Comparison of ENCODE assay signal across 8 cellular contexts in the genomic region with DNA sequence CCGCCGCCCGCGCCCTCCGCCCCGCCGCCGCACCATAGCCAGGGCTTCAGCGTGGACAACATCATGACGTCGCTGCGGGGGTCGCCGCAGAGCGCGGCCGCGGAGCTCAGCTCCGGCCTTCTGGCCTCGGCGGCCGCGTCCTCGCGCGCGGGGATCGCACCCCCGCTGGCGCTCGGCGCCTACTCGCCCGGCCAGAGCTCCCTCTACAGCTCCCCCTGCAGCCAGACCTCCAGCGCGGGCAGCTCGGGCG. TPM values are rescaled to one million over a fixed set of nuclear protein-coding genes. Genes with fewer than 3 reads are reported as not detected.
DNase-seq lines count a peak whose midpoint lies in the region; ATAC-seq, FAIRE-seq and TF ChIP-seq lines count a peak whose summit lies in the region.

No MANE protein-coding gene starts in this region.

- TF ChIP-seq EP300 in A549 (IDR thresholded peaks at IDR 0.05) = no peak

- ATAC-seq in A549 = peak; percentile 13 to 58; a peak in 3 of 6 replicates
- ATAC-seq in WTC11 = peak; percentile 1; the same call in 1 of the 2 replicates
- ATAC-seq in HG03196 (IDR thresholded peaks at IDR 0.05; ENCODE audit: unreplicated experiment) = no peak
- no peak for ATAC-seq in GM19463 (IDR thresholded peaks at IDR 0.05; ENCODE audit: unreplicated experiment)

- peak overlapping the region; percentile 99 for H3K4me2 ChIP-seq in A549

- TF ChIP-seq CTCF in A549 (IDR thresholded peaks at IDR 0.05) (peak; percentile 43), GM12865 (IDR thresholded peaks at IDR 0.05; ENCODE audit: insufficient read depth, low read depth, low read length, missing control alignments) (peak; percentile 10), WTC11 (IDR thresholded peaks at IDR 0.05) (no peak)

- DNase-seq in A549 (ENCODE audit: low read depth in 1 of 2, low spot score in 1 of 2) = peak in 1 of 2 experiments; percentile 40
- DNase-seq in GM12865 (ENCODE audit: low read depth) = no peak
- DNase-seq in WTC11 (ENCODE audit: low spot score) = peak; percentile 53
- peak; percentile 59 for DNase-seq in left kidney (ENCODE audit: low read depth, low spot score)
- no peak for DNase-seq in H4 (ENCODE audit: low spot score)
- DNase-seq in superior temporal gyrus (ENCODE audit: extremely low spot score) = no peak

- no peak for TF ChIP-seq RAD21 in A549 (conservative IDR thresholded peaks at IDR 0.05 in 1 of 2, IDR thresholded peaks at IDR 0.05 in 1 of 2)

- POLR2A ChIA-PET in A549 (lab: Yijun Ruan, JAX) = interaction anchor here (1.0 kb wide), 1 partner anchor 13 kb away, joined by 3 read pairs; no protein-coding TSS in a partner anchor
- POLR2A ChIA-PET in WTC11 (lab: Charles Lee) = no interaction called here

- no CpG with 5 or more reads among the region's 38 CpGs for WGBS in A549 (ENCODE audit: missing lambda C conversion rate)

- peak overlapping the region; percentile 88 to 99 for H3K27ac ChIP-seq in A549

- CTCF ChIA-PET in A549 (lab: Yijun Ruan, JAX) = interaction anchor here (0.6 to 2.7 kb wide), 14 partner anchors 9 to 1023 kb away, joined by 3 to 12 read pairs (median 5); no protein-coding TSS in a partner anchor
- CTCF ChIA-PET in WTC11 (lab: Charles Lee) = interaction anchor here (0.7 to 1.0 kb wide), 4 partner anchors 13 to 215 kb away, joined by 3 to 5 read pairs (median 3); no protein-coding TSS in a partner anchor

- peaks cover 37% of the 10 kb centered on the region for H3K4me1 Mint-ChIP-seq in WTC11

- H3K4me3 Mint-ChIP-seq in WTC11 = no peak overlapping the region

- H3K27me3 Mint-ChIP-seq in WTC11 (ENCODE audit: low read depth) = peaks cover 85% of the 10 kb centered on the region

- no peaks in the 10 kb centered on the region for H3K36me3 Mint-ChIP-seq in WTC11

- no peaks in the 10 kb centered on the region for H3K9me3 Mint-ChIP-seq in WTC11

- no peak overlapping the region for H3K27ac Mint-ChIP-seq in WTC11

- H3K4me3 ChIP-seq in A549 (peak overlapping the region; percentile 83), GM12865 (ENCODE audit: low read depth, low read length) (no peak overlapping the region)

- H3K9me3 ChIP-seq in A549 = no peaks in the 10 kb centered on the region

- H3K4me1 ChIP-seq in A549 = peaks cover 13% of the 10 kb centered on the region; the same call in 2 of the 3 replicates

- TF ChIP-seq POLR2A in A549 (IDR thresholded peaks at IDR 0.05; ENCODE audit: low read length) = no peak

- FAIRE-seq in A549 (lab: Jason Lieb, UNC) = no peak

TF ChIP-seq in A549, 52 proteins besides CTCF, POLR2A, EP300 and RAD21:
- TF ChIP-seq SMC3 (IDR thresholded peaks at IDR 0.05) (no peak), BCL3 (IDR thresholded peaks at IDR 0.05) (no peak), RFX5 (IDR thresholded peaks at IDR 0.05) (no peak), PHF8 (IDR thresholded peaks at IDR 0.05; ENCODE audit: borderline replicate concordance, low read depth) (no peak), ZNF302 (CRISPR knock-in tag; IDR thresholded peaks at IDR 0.05) (no peak), HDAC2 (IDR thresholded peaks at IDR 0.05) (no peak)

TF ChIP-seq in WTC11, 78 proteins besides CTCF, POLR2A, EP300 and RAD21:
- TF ChIP-seq JAZF1 (CRISPR knock-in tag; IDR thresholded peaks at IDR 0.05) (no peak), PRRX2 (CRISPR knock-in tag; IDR thresholded peaks at IDR 0.05) (no peak), NR1H2 (CRISPR knock-in tag; IDR thresholded peaks at IDR 0.05) (no peak), ZMAT4 (CRISPR knock-in tag; IDR thresholded peaks at IDR 0.05) (no peak), ZNF219 (CRISPR knock-in tag; IDR thresholded peaks at IDR 0.05; ENCODE audit: borderline replicate concordance) (no peak), ATF2 (CRISPR knock-in tag; IDR thresholded peaks at IDR 0.05; ENCODE audit: borderline replicate concordance, low read depth) (no peak), NFYB (CRISPR knock-in tag; conservative IDR thresholded peaks at IDR 0.05; ENCODE audit: low read depth) (no peak), SMAD3 (CRISPR knock-in tag; IDR thresholded peaks at IDR 0.05; ENCODE audit: borderline replicate concordance) (no peak)
- TF ChIP-seq, protein P1, sequence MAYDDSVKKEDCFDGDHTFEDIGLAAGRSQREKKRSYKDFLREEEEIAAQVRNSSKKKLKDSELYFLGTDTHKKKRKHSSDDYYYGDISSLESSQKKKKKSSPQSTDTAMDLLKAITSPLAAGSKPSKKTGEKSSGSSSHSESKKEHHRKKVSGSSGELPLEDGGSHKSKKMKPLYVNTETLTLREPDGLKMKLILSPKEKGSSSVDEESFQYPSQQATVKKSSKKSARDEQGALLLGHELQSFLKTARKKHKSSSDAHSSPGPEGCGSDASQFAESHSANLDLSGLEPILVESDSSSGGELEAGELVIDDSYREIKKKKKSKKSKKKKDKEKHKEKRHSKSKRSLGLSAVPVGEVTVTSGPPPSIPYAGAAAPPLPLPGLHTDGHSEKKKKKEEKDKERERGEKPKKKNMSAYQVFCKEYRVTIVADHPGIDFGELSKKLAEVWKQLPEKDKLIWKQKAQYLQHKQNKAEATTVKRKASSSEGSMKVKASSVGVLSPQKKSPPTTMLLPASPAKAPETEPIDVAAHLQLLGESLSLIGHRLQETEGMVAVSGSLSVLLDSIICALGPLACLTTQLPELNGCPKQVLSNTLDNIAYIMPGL (CRISPR knock-in tag; IDR thresholded peaks at IDR 0.05) = no peak
- TF ChIP-seq, protein P2, sequence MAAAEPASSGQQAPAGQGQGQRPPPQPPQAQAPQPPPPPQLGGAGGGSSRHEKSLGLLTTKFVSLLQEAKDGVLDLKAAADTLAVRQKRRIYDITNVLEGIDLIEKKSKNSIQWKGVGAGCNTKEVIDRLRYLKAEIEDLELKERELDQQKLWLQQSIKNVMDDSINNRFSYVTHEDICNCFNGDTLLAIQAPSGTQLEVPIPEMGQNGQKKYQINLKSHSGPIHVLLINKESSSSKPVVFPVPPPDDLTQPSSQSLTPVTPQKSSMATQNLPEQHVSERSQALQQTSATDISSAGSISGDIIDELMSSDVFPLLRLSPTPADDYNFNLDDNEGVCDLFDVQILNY (CRISPR knock-in tag; IDR thresholded peaks at IDR 0.05) = no peak

RNA-seq across cellular contexts. Expression of gene FOXC1, which starts 1.5 kb away (rescaled TPM):
- polyA plus RNA-seq in A549 (2011; rRNA removed) (3.7 and 4.7 TPM in 2 replicates), A549 (2017; fragmentation: RNase III; extraction: RNeasy Plus Mini Kit Qiagen cat#74134 plus additional on column Dnase treatment) (3.0 to 3.4 TPM (median 3.3 TPM) in 3 replicates)
- polyA plus RNA-seq in A549 (2012; cell fraction: cytosol; rRNA removed) = 2.7 and 3.8 TPM in 2 replicates
- 3.3 and 5.3 TPM in 2 replicates for polyA plus RNA-seq in A549 (2012; cell fraction: nucleus; rRNA removed)
- polyA minus RNA-seq in A549 (2011; rRNA and poly(A)+ RNA removed) = 1.6 and 2.7 TPM in 2 replicates
- total RNA-seq in WTC11 (2021) = 6.1 to 10.7 TPM (median 7.2 TPM) in 3 replicates
- total RNA-seq in H4 (2014; rRNA removed; shearing (Covaris generic)) = 4.8 and 4.9 TPM in 2 replicates

Comparison
In these comparisons a context has a peak if more than half of its experiments do, and no peak if none do; other contexts are left out.
1. ATAC-seq: peak in A549 (2 of 2) and WTC11 (single experiment); none in HG03196 (single experiment) and GM19463 (single experiment).
2. DNase-seq: peak in WTC11 (single experiment) and left kidney (single experiment); none in GM12865 (single experiment), H4 (single experiment) and superior temporal gyrus (single experiment).
3. Of the 8 proteins assayed by ChIP-seq in both WTC11 and A549: peak only in WTC11: none; only in A549: CTCF; in both: none; in neither: 7.